Comparison of ENCODE assay signal across 8 cellular contexts in genomic region chr22:37659066-37659896, GRCh38. TPM values are rescaled to one million over a fixed set of nuclear protein-coding genes. Genes with fewer than 3 reads are reported as not detected.
DNase-seq lines count a peak whose midpoint lies in the region; TF ChIP-seq lines count a peak whose summit lies in the region.

No MANE protein-coding gene starts in this region.

- peaks cover 27% of the 10 kb centered on the region for H3K4me1 ChIP-seq in HUES6 (ENCODE audit: control insufficient read depth, insufficient read depth, low read length)
- peaks cover 44% of the 10 kb centered on the region for H3K4me1 ChIP-seq in stomach smooth muscle (ENCODE audit: control insufficient read depth, insufficient read depth, low read length)

- no peaks in the 10 kb centered on the region for H3K9me3 Mint-ChIP-seq in activated naive CD8-positive, alpha-beta T cell treated with anti-CD3 and anti-CD28 coated beads for 36 hours

- H3K4me3 Mint-ChIP-seq in activated naive CD8-positive, alpha-beta T cell treated with anti-CD3 and anti-CD28 coated beads for 36 hours: peak overlapping the region; percentile 90

- H3K27me3 Mint-ChIP-seq in activated naive CD8-positive, alpha-beta T cell treated with anti-CD3 and anti-CD28 coated beads for 36 hours: no peaks in the 10 kb centered on the region

- no peaks in the 10 kb centered on the region for H3K27me3 ChIP-seq in HUES6 (ENCODE audit: control insufficient read depth, insufficient read depth, low read length)
- H3K27me3 ChIP-seq in stomach smooth muscle (ENCODE audit: control insufficient read depth in 1 of 2, insufficient read depth in 2 of 2, low read length in 2 of 2): no peaks in the 10 kb centered on the region

- H3K9me3 ChIP-seq in HUES6 (ENCODE audit: control insufficient read depth, insufficient read depth, low read depth, low read length) (no peaks in the 10 kb centered on the region), stomach smooth muscle (ENCODE audit: control insufficient read depth in 2 of 2, low read length in 2 of 2) (no peaks in the 10 kb centered on the region)

- TF ChIP-seq CTCF in C4-2B (conservative IDR thresholded peaks at IDR 0.05): no peak

- DNase-seq in GM19238 (ENCODE audit: insufficient read length, low spot score) (peak; percentile 44), kidney tubule cell (ENCODE audit: low spot score) (peak; percentile 10), retina (no peak), EL (no peak)
- no peak for DNase-seq in activated naive CD8-positive, alpha-beta T cell treated with anti-CD3 and anti-CD28 coated beads for 36 hours

- H3K4me1 Mint-ChIP-seq in activated naive CD8-positive, alpha-beta T cell treated with anti-CD3 and anti-CD28 coated beads for 36 hours: peaks cover 32% of the 10 kb centered on the region

- peaks cover 3% of the 10 kb centered on the region; the same call in 1 of the 2 replicates for H3K36me3 ChIP-seq in HUES6 (ENCODE audit: control insufficient read depth, insufficient read depth, low read length)
- H3K36me3 ChIP-seq in stomach smooth muscle (ENCODE audit: control insufficient read depth in 2 of 2, insufficient read depth in 2 of 2, low read length in 2 of 2): no peaks in the 10 kb centered on the region

- peak overlapping the region; percentile 72 for H3K27ac Mint-ChIP-seq in activated naive CD8-positive, alpha-beta T cell treated with anti-CD3 and anti-CD28 coated beads for 36 hours

- H3K27ac ChIP-seq in C4-2B: peak overlapping the region; percentile 82
- no peak overlapping the region for H3K27ac ChIP-seq in HUES6 (ENCODE audit: low read depth, low read length)
- H3K27ac ChIP-seq in stomach smooth muscle (ENCODE audit: low read length): peak overlapping the region; percentile 80

- peaks cover 3% of the 10 kb centered on the region for H3K36me3 Mint-ChIP-seq in activated naive CD8-positive, alpha-beta T cell treated with anti-CD3 and anti-CD28 coated beads for 36 hours

- H3K9ac ChIP-seq in HUES6 (ENCODE audit: low read length) (peak overlapping the region; percentile 72), stomach smooth muscle (ENCODE audit: low read length in 2 of 2) (peak overlapping the region; percentile 64 to 78)

- H3K4me3 ChIP-seq in HUES6 (ENCODE audit: low read depth, low read length): peak overlapping the region; percentile 71
- peak overlapping the region; percentile 68 to 83 for H3K4me3 ChIP-seq in stomach smooth muscle (ENCODE audit: low read length in 2 of 2)

RNA-seq across cellular contexts. Expression of gene PDXP, which starts 0.8 kb away (rescaled TPM):
- 10 to 100 TPM; 41.4 to 42.5 TPM for total RNA-seq in activated naive CD8-positive, alpha-beta T cell treated with anti-CD3 and anti-CD28 coated beads for 36 hours

RNA-seq across cellular contexts. Expression of gene LGALS1, which starts 16.2 kb away (rescaled TPM):
- 100 to 1,000 TPM; 166 to 171 TPM for total RNA-seq in activated naive CD8-positive, alpha-beta T cell treated with anti-CD3 and anti-CD28 coated beads for 36 hours

RNA-seq across cellular contexts. Expression of gene SH3BP1, which starts 19.8 kb away (rescaled TPM):
- 100 to 1,000 TPM in 1 of 2 experiments, 10 to 100 TPM in 1; 90.8 to 103 TPM for total RNA-seq in activated naive CD8-positive, alpha-beta T cell treated with anti-CD3 and anti-CD28 coated beads for 36 hours

RNA-seq across cellular contexts. Expression of gene NOL12, which starts 26.9 kb away (rescaled TPM):
- 10 to 100 TPM; 50.0 to 50.8 TPM for total RNA-seq in activated naive CD8-positive, alpha-beta T cell treated with anti-CD3 and anti-CD28 coated beads for 36 hours

RNA-seq across cellular contexts. Expression of gene TRIOBP, which starts 37.6 kb away (rescaled TPM):
- total RNA-seq in activated naive CD8-positive, alpha-beta T cell treated with anti-CD3 and anti-CD28 coated beads for 36 hours: 10 to 100 TPM; 19.7 to 20.8 TPM

Comparison
In these comparisons a context has a peak if more than half of its experiments do, and no peak if none do; other contexts are left out.
1. DNase-seq: peak in GM19238 (single experiment) and kidney tubule cell (single experiment); none in activated naive CD8-positive, alpha-beta T cell treated with anti-CD3 and anti-CD28 coated beads for 36 hours (single experiment), retina (single experiment) and EL (single experiment).